31 cellular contexts compared by ENCODE assay signal in genomic region chrX:137852502-137852901, GRCh38.
"Had no signal": no experiment of that assay in that cellular context is flagged by ENCODE, and none has a peak within 500 bp of the region (broad histone marks: within the 10 kb centered on the region; RNA-seq: fewer than 3 reads in every experiment).

No MANE protein-coding gene starts in this region.

- H3K36me3 ChIP-seq: brain microvascular endothelial cell, esophagus muscularis mucosa, gastrocnemius medialis, heart left ventricle had no signal

- H3K4me1 ChIP-seq: esophagus muscularis mucosa, foreskin keratinocyte, gastrocnemius medialis, heart left ventricle had no signal

- H3K4me3 Mint-ChIP-seq: activated CD4-positive, alpha-beta memory T cell treated with anti-CD3 and anti-CD28 coated beads, Interleukin-2, amount 10 ng/mL, durations not matched to agents 7 days and 5 days; activated CD4-positive, alpha-beta T cell treated with anti-CD3 and anti-CD28 coated beads, Interleukin-2, amount 10 ng/mL, durations not matched to agents 7 days and 5 days; activated naive CD4-positive, alpha-beta T cell treated with anti-CD3 and anti-CD28 coated beads, Interleukin-2, amount 10 ng/mL, durations not matched to agents 7 days and 5 days; activated naive CD8-positive, alpha-beta T cell; activated T-cell treated with anti-CD3 and anti-CD28 coated beads, Interleukin-2, amount 50 U/mL, for 24 hours; activated T-cell treated with anti-CD3 and anti-CD28 coated beads, Interleukin-2, amount 50 U/mL, for 72 hours; central memory CD8-positive, alpha-beta T cell; dendritic cell treated with granulocyte-macrophage colony-stimulating factor and Interleukin-4, amounts not matched to agents 40 ng/mL and 50 ng/mL, for 4 days; effector memory CD8-positive, alpha-beta T cell; T-helper 17 cell; T-helper 2 cell treated with Interferon-gamma antibody and Interleukin-4, amounts not matched to agents 5 μg/mL and 100 μg/mL, for 36 hours had no signal

- ATAC-seq: activated T-cell treated with anti-CD3 and anti-CD28 coated beads, Interleukin-2, amount 50 U/mL, for 72 hours; effector memory CD8-positive, alpha-beta T cell; foreskin keratinocyte; gastrocnemius medialis; heart left ventricle; T-helper 17 cell had no signal

- H3K27me3 Mint-ChIP-seq: activated CD4-positive, alpha-beta memory T cell treated with anti-CD3 and anti-CD28 coated beads, Interleukin-2, amount 10 ng/mL, durations not matched to agents 7 days and 5 days; activated CD4-positive, alpha-beta T cell treated with anti-CD3 and anti-CD28 coated beads, Interleukin-2, amount 10 ng/mL, durations not matched to agents 7 days and 5 days; activated naive CD4-positive, alpha-beta T cell treated with anti-CD3 and anti-CD28 coated beads, Interleukin-2, amount 10 ng/mL, durations not matched to agents 7 days and 5 days; central memory CD8-positive, alpha-beta T cell; dendritic cell treated with granulocyte-macrophage colony-stimulating factor and Interleukin-4, amounts not matched to agents 40 ng/mL and 50 ng/mL, for 4 days; effector memory CD8-positive, alpha-beta T cell; T-helper 17 cell had no signal

- H3K9me3 Mint-ChIP-seq: activated CD4-positive, alpha-beta memory T cell treated with anti-CD3 and anti-CD28 coated beads, Interleukin-2, amount 10 ng/mL, durations not matched to agents 7 days and 5 days; activated CD4-positive, alpha-beta T cell treated with anti-CD3 and anti-CD28 coated beads, Interleukin-2, amount 10 ng/mL, durations not matched to agents 7 days and 5 days; activated naive CD4-positive, alpha-beta T cell treated with anti-CD3 and anti-CD28 coated beads, Interleukin-2, amount 10 ng/mL, durations not matched to agents 7 days and 5 days; activated T-cell treated with anti-CD3 and anti-CD28 coated beads, Interleukin-2, amount 50 U/mL, for 24 hours; dendritic cell treated with granulocyte-macrophage colony-stimulating factor and Interleukin-4, amounts not matched to agents 40 ng/mL and 50 ng/mL, for 4 days; T-helper 2 cell treated with Interferon-gamma antibody and Interleukin-4, amounts not matched to agents 5 μg/mL and 100 μg/mL, for 36 hours had no signal

- H3K27ac Mint-ChIP-seq: activated CD4-positive, alpha-beta memory T cell treated with anti-CD3 and anti-CD28 coated beads, Interleukin-2, amount 10 ng/mL, durations not matched to agents 7 days and 5 days; activated CD4-positive, alpha-beta T cell treated with anti-CD3 and anti-CD28 coated beads, Interleukin-2, amount 10 ng/mL, durations not matched to agents 7 days and 5 days; activated naive CD4-positive, alpha-beta T cell treated with anti-CD3 and anti-CD28 coated beads, Interleukin-2, amount 10 ng/mL, durations not matched to agents 7 days and 5 days; activated naive CD8-positive, alpha-beta T cell; activated T-cell treated with anti-CD3 and anti-CD28 coated beads, Interleukin-2, amount 50 U/mL, for 24 hours; activated T-cell treated with anti-CD3 and anti-CD28 coated beads, Interleukin-2, amount 50 U/mL, for 72 hours; dendritic cell treated with granulocyte-macrophage colony-stimulating factor and Interleukin-4, amounts not matched to agents 40 ng/mL and 50 ng/mL, for 4 days; effector memory CD8-positive, alpha-beta T cell; T-helper 17 cell; T-helper 2 cell treated with Interferon-gamma antibody and Interleukin-4, amounts not matched to agents 5 μg/mL and 100 μg/mL, for 36 hours had no signal

- H3K36me3 Mint-ChIP-seq: activated naive CD4-positive, alpha-beta T cell treated with anti-CD3 and anti-CD28 coated beads, Interleukin-2, amount 10 ng/mL, durations not matched to agents 7 days and 5 days; activated naive CD8-positive, alpha-beta T cell had no signal

- DNase-seq: activated CD4-positive, alpha-beta memory T cell treated with anti-CD3 and anti-CD28 coated beads, Interleukin-2, amount 10 ng/mL, durations not matched to agents 7 days and 5 days; activated CD4-positive, alpha-beta T cell treated with anti-CD3 and anti-CD28 coated beads for 1 hour; activated CD4-positive, alpha-beta T cell treated with anti-CD3 and anti-CD28 coated beads for 4 hours; activated CD4-positive, alpha-beta T cell treated with anti-CD3 and anti-CD28 coated beads, Interleukin-2, amount 10 ng/mL, durations not matched to agents 7 days and 5 days; activated CD4-positive, alpha-beta T cell treated with anti-CD3 and anti-CD28 coated beads, Interleukin-2, amount 50 U/mL, for 4 hours; activated CD8-positive, alpha-beta memory T cell treated with anti-CD3 and anti-CD28 coated beads, Interleukin-2, amount 50 U/mL, for 48 hours; activated gamma-delta T cell; activated naive CD4-positive, alpha-beta T cell; activated naive CD4-positive, alpha-beta T cell treated with anti-CD3 and anti-CD28 coated beads, Interleukin-2, amount 10 ng/mL, durations not matched to agents 7 days and 5 days; activated T-cell treated with anti-CD3 and anti-CD28 coated beads for 4 hours; activated T-cell treated with anti-CD3 and anti-CD28 coated beads, Interleukin-2, amount 50 U/mL, for 24 hours; activated T-cell treated with anti-CD3 and anti-CD28 coated beads, Interleukin-2, amount 50 U/mL, for 72 hours; amniotic stem cell; anterior cingulate cortex; brain microvascular endothelial cell; dorsolateral prefrontal cortex; effector CD4-positive, alpha-beta T cell; effector memory CD8-positive, alpha-beta T cell; erythroblast; foreskin keratinocyte; gastrocnemius medialis; glutamatergic neuron; heart left ventricle; T-helper 1 cell; T-helper 17 cell had no signal

- H3K27me3 ChIP-seq: brain microvascular endothelial cell, foreskin keratinocyte, heart left ventricle had no signal

- H3K27ac ChIP-seq: brain microvascular endothelial cell, coronary artery, dorsolateral prefrontal cortex, esophagus muscularis mucosa, foreskin keratinocyte, gastrocnemius medialis, heart left ventricle had no signal

- H3K9me3 ChIP-seq: esophagus muscularis mucosa, gastrocnemius medialis, heart left ventricle had no signal

- H3K4me3 ChIP-seq: coronary artery, dorsolateral prefrontal cortex, esophagus muscularis mucosa, gastrocnemius medialis, heart left ventricle had no signal

- H3K4me1 Mint-ChIP-seq: activated CD4-positive, alpha-beta memory T cell treated with anti-CD3 and anti-CD28 coated beads, Interleukin-2, amount 10 ng/mL, durations not matched to agents 7 days and 5 days; activated CD4-positive, alpha-beta T cell treated with anti-CD3 and anti-CD28 coated beads, Interleukin-2, amount 10 ng/mL, durations not matched to agents 7 days and 5 days; activated naive CD4-positive, alpha-beta T cell treated with anti-CD3 and anti-CD28 coated beads, Interleukin-2, amount 10 ng/mL, durations not matched to agents 7 days and 5 days; central memory CD8-positive, alpha-beta T cell; T-helper 17 cell had no signal
